In the genomic region with DNA sequence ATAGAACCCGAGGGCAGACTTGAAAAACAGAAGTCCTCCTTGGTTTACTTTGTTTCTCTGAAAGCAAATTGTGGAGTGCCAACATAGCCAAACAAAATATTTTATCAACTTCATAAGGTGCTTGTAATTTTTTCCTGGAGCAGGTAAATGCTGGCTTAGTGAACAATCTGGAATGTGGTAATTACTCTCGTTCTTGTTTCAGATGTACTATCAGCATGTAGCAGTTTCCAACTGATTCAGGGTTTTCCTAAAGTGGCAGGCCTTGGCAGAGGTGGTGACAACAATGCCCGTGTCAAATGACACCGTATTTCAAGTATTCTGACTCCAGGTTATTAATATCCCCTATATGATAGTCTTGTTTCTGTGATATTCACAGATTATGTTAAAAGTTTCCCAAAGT, we compare ENCODE assay signal across 9 cellular contexts. TPM values are rescaled to one million over a fixed set of nuclear protein-coding genes. Genes with fewer than 3 reads are reported as not detected.
A peak's percentile ranks its signal among the peaks of the same experiment; 100 is the strongest.
DNase-seq lines count a peak whose midpoint lies in the region; ATAC-seq and TF ChIP-seq lines count a peak whose summit lies in the region.
"Had no signal": no experiment of that assay in that cellular context is flagged by ENCODE, and none has a peak within 500 bp of the region (broad histone marks: within the 10 kb centered on the region; RNA-seq: fewer than 3 reads in every experiment).

No MANE protein-coding gene starts in this region.

- TF ChIP-seq POLR2A in breast epithelium (IDR thresholded peaks at IDR 0.05) (no peak), transverse colon (IDR thresholded peaks at IDR 0.05) (no peak)

- TF ChIP-seq EP300 in transverse colon (IDR thresholded peaks at IDR 0.05; ENCODE audit: low read depth) = no peak

- H3K27ac ChIP-seq in breast epithelium (peak overlapping the region; percentile 97 to 99), transverse colon (peak overlapping the region; percentile 95 to 99 (median 98))

- no peaks in the 10 kb centered on the region for H3K9me3 ChIP-seq in breast epithelium
- no peaks in the 10 kb centered on the region for H3K9me3 ChIP-seq in transverse colon

- peaks cover 8 to 10% of the 10 kb centered on the region in 2 donors for H3K36me3 Mint-ChIP-seq in activated T-cell treated with anti-CD3 and anti-CD28 coated beads, Interleukin-2, amount 50 U/mL, for 72 hours (ENCODE audit: insufficient read depth in 2 of 2)
- no peaks in the 10 kb centered on the region for H3K36me3 Mint-ChIP-seq in mesothelial cell of epicardium

- no peaks in the 10 kb centered on the region for H3K27me3 Mint-ChIP-seq in activated T-cell treated with anti-CD3 and anti-CD28 coated beads, Interleukin-2, amount 50 U/mL, for 72 hours (ENCODE audit: low read depth)
- no peaks in the 10 kb centered on the region for H3K27me3 Mint-ChIP-seq in mesothelial cell of epicardium (ENCODE audit: low read depth)

- in situ Hi-C loops in transverse colon (cut with MboI; ENCODE audit: low pct_ligation_motif_present in 1 of 4, low pct_unique_long_range_greater_than_20kb in 1 of 4, low sequenced_read_pairs in 3 of 4) = loop anchor here in 1 of 4 donors (25.0 kb wide), 1 partner anchor 535 kb away; no protein-coding TSS in a partner anchor

- 39 to 50% methylated on average over 4 of the region's 4 CpGs for WGBS in transverse colon (ENCODE audit: low coverage in 1 of 2), 2 donors

- H3K4me3 ChIP-seq in breast epithelium (peak overlapping the region; percentile 68 to 89 (median 77)), transverse colon (peak overlapping the region in 2 of 4 donors; percentile 70 to 94)

- H3K4me1 ChIP-seq in breast epithelium (no peaks in the 10 kb centered on the region), transverse colon (peaks cover 7 to 33% (median 9%) of the 10 kb centered on the region in 4 donors)

- no peak for ATAC-seq in activated T-cell treated with anti-CD3 and anti-CD28 coated beads, Interleukin-2, amount 50 U/mL, for 72 hours (replicated peaks in 1 of 2)

- peak overlapping the region; percentile 95 for H3K27ac Mint-ChIP-seq in activated T-cell treated with anti-CD3 and anti-CD28 coated beads, Interleukin-2, amount 50 U/mL, for 72 hours
- H3K27ac Mint-ChIP-seq in mesothelial cell of epicardium = peak overlapping the region; percentile 92

- intact Hi-C loops in breast epithelium (cut with DNase I; ENCODE audit: low total_unique reads) = no loop called here
- intact Hi-C loops in transverse colon (cut with DNase I; ENCODE audit: low total_unique reads) = no loop called here

- H3K36me3 ChIP-seq in breast epithelium = no peaks in the 10 kb centered on the region
- H3K36me3 ChIP-seq in transverse colon = no peaks in the 10 kb centered on the region

- DNase-seq in activated T-cell treated with anti-CD3 and anti-CD28 coated beads, Interleukin-2, amount 50 U/mL, for 72 hours = no peak
- no peak for DNase-seq in activated T-cell treated with anti-CD3 and anti-CD28 coated beads for 4 hours
- DNase-seq in breast epithelium (ENCODE audit: low spot score in 2 of 2) = no peak
- no peak for DNase-seq in mesothelial cell of epicardium (ENCODE audit: low spot score in 2 of 2, unreplicated experiment in 2 of 2)
- DNase-seq in transverse colon = no peak
- DNase-seq in KG1 (lab: John Stamatoyannopoulos, UW) = no peak
- no peak for DNase-seq in NOMO-1 treated with DMSO at 0.1 percent for 48 hours (lab: John Stamatoyannopoulos, UW; ENCODE audit: unreplicated experiment)
- no peak for DNase-seq in GM19238 (ENCODE audit: insufficient read length, low spot score)

- H3K4me3 Mint-ChIP-seq in activated T-cell treated with anti-CD3 and anti-CD28 coated beads, Interleukin-2, amount 50 U/mL, for 72 hours = peak overlapping the region; percentile 86 to 92
- H3K4me3 Mint-ChIP-seq in mesothelial cell of epicardium = peak overlapping the region; percentile 85

- H3K9me3 Mint-ChIP-seq in activated T-cell treated with anti-CD3 and anti-CD28 coated beads, Interleukin-2, amount 50 U/mL, for 72 hours = no peaks in the 10 kb centered on the region
- no peaks in the 10 kb centered on the region for H3K9me3 Mint-ChIP-seq in mesothelial cell of epicardium

- TF ChIP-seq CTCF in breast epithelium (IDR thresholded peaks at IDR 0.05) = no peak
- no peak for TF ChIP-seq CTCF in mesothelial cell of epicardium (IDR thresholded peaks at IDR 0.05; ENCODE audit: unreplicated experiment)
- TF ChIP-seq CTCF in transverse colon (IDR thresholded peaks at IDR 0.05) = no peak

- H3K4me1 Mint-ChIP-seq in activated T-cell treated with anti-CD3 and anti-CD28 coated beads, Interleukin-2, amount 50 U/mL, for 72 hours (ENCODE audit: low read depth) = peaks cover 24% of the 10 kb centered on the region
- H3K4me1 Mint-ChIP-seq in mesothelial cell of epicardium = peaks cover 29% of the 10 kb centered on the region

- no peaks in the 10 kb centered on the region for H3K27me3 ChIP-seq in breast epithelium
- H3K27me3 ChIP-seq in transverse colon = no peaks in the 10 kb centered on the region

RNA-seq across cellular contexts. Expression of a gene that starts 1.2 kb away (rescaled TPM):
- 10 to 100 TPM; 11.5 to 21.3 TPM for total RNA-seq in activated T-cell treated with anti-CD3 and anti-CD28 coated beads, Interleukin-2, amount 50 U/mL, for 72 hours
- total RNA-seq in breast epithelium (10 to 100 TPM; 20.8 to 43.9 (median 27.2) TPM), mesothelial cell of epicardium (22.0 to 22.9 TPM (median 22.0 TPM) in 3 replicates), transverse colon (10 to 100 TPM in 3 of 4 donors, 1 to 10 TPM in 1; 7.9 to 31.0 (median 15.0) TPM)

RNA-seq across cellular contexts. Expression of a gene that starts 42.4 kb away (rescaled TPM):
- 1 to 10 TPM; 1.3 to 1.6 TPM for total RNA-seq in activated T-cell treated with anti-CD3 and anti-CD28 coated beads, Interleukin-2, amount 50 U/mL, for 72 hours
- total RNA-seq in breast epithelium = 10 to 100 TPM; 12.8 to 19.3 (median 13.1) TPM
- 13.6 to 14.8 TPM (median 14.6 TPM) in 3 replicates for total RNA-seq in mesothelial cell of epicardium
- 10 to 100 TPM; 18.3 to 39.7 (median 29.1) TPM for total RNA-seq in transverse colon

RNA-seq across cellular contexts. Expression of a gene that starts 47.9 kb away (rescaled TPM):
- not detected for total RNA-seq in activated T-cell treated with anti-CD3 and anti-CD28 coated beads, Interleukin-2, amount 50 U/mL, for 72 hours
- total RNA-seq in breast epithelium (not detected), mesothelial cell of epicardium (not detected in 3 replicates), transverse colon (not detected)
- total RNA-seq: glomerular endothelial cell had no signal
